In the genomic region with DNA sequence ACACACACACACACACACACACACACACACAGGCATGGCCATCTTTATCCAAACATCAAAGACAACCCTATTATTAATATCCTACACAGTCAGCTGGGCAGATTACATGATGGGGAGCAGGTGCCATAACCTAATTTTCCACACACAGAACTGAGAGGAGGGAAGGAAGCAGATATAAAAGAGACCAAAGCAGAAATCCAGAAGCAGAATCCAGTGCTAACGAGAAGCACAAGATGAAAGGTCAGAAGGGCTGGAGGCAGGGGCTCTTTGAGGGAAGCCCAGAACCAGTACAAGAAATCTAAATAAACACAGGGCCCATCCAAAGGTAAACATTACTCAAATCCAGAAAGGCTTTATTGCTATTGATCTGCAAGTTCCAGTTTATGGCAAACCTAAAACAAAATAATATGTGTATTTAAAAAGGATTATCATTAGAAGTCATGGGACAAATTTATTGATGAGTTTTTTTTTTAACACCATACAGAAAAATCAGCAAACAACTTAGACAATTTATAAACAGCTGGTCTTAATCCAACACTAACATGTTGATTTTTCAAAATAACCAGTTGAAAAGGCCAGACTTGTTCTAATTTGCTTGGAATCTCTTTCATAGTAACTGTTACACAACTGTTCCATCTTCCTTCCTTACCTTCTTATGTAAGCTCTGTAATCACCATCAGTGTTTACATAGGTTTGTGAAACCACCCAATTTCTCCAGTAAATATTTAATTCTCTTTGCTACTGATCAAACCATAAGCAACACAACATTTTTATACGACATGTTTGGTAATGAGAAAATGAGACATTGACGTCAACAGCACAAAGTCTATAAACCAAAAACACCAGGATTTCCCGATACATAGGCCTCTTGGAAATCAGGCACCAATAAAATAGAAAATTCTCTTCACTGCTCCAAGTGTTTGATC, we compare ENCODE assay signal across 23 cellular contexts. TPM values are rescaled to one million over a fixed set of nuclear protein-coding genes. Genes with fewer than 3 reads are reported as not detected.
DNase-seq lines count a peak whose midpoint lies in the region; ATAC-seq, FAIRE-seq and TF ChIP-seq lines count a peak whose summit lies in the region.
"Had no signal": no experiment of that assay in that cellular context is flagged by ENCODE, and none has a peak within 500 bp of the region (broad histone marks: within the 10 kb centered on the region; RNA-seq: fewer than 3 reads in every experiment).

No MANE protein-coding gene starts in this region.

- POLR2A ChIA-PET in HepG2 (lab: Yijun Ruan, JAX) = interaction anchor here (0.7 to 1.6 kb wide), 6 partner anchors 33 to 159 kb away, joined by 3 to 4 read pairs (median 3); no protein-coding TSS in a partner anchor
- POLR2A ChIA-PET in MCF 10A (lab: Yijun Ruan, JAX) = interaction anchor here (0.8 to 1.8 kb wide), 5 partner anchors 9 to 106 kb away, joined by 3 to 6 read pairs (median 4); no protein-coding TSS in a partner anchor

- FAIRE-seq in HepG2 (lab: Jason Lieb, UNC) = peak; percentile 68
- FAIRE-seq: A204.1, endometrium, GM18507, kidney had no signal

- no peak overlapping the region; the same call in 1 of the 2 replicates for H3K9ac ChIP-seq in HepG2 (ENCODE audit: insufficient read depth, low read depth, low read length)

- peaks cover 3% of the 10 kb centered on the region for H3K4me1 Mint-ChIP-seq in MCF 10A (ENCODE audit: insufficient read depth, unreplicated experiment)

- no peaks in the 10 kb centered on the region for H3K9me3 ChIP-seq in HepG2 (ENCODE audit: low read length)
- no peaks in the 10 kb centered on the region for H3K9me3 ChIP-seq in heart left ventricle
- H3K9me3 ChIP-seq in left ventricle myocardium inferior (replicated peaks) = no peaks in the 10 kb centered on the region
- H3K9me3 ChIP-seq: breast epithelium had no signal

- DNase-seq in NCI-H510A treated with DMSO at 0.1 percent for 48 hours (lab: John Stamatoyannopoulos, UW) (peak; percentile 14), NCI-H510A (lab: John Stamatoyannopoulos, UW) (no peak), HepG2 (ENCODE audit: low spot score) (peak; percentile 86), heart left ventricle (no peak), left ventricle myocardium inferior (no peak), MCF 10A (ENCODE audit: unreplicated experiment) (no peak)
- DNase-seq: activated CD8-positive, alpha-beta memory T cell treated with anti-CD3 and anti-CD28 coated beads for 24 hours; activated gamma-delta T cell treated with Interleukin-2 at 50 U/mL for 16 hours; CD4-positive, alpha-beta T cell; kidney; naive thymus-derived CD8-positive, alpha-beta T cell; NCI-H187; NCI-H774; right cardiac atrium; stimulated activated CD4-positive, alpha-beta T cell treated with anti-CD3 and anti-CD28 coated beads, Interleukin-4, amount 100 ng/mL, for 24 hours; stimulated activated naive CD4-positive, alpha-beta T cell had no signal

- no peak overlapping the region for H3K27ac Mint-ChIP-seq in MCF 10A (ENCODE audit: low read depth, unreplicated experiment)
- H3K27ac Mint-ChIP-seq: CD4-positive, alpha-beta T cell had no signal

- 8% methylated on average over 4 of the region's 4 CpGs for WGBS in HepG2 (ENCODE audit: low lambda C conversion rate)
- 59% methylated on average over 4 of the region's 4 CpGs for whole genome bisulfite sequencing in urinary bladder
- 75 to 89% (median 76%) methylated on average over 4 of the region's 4 CpGs for WGBS in heart left ventricle, 4 donors

- TF ChIP-seq POLR2A in HepG2 (IDR thresholded peaks at IDR 0.05; ENCODE audit: insufficient read depth in 1 of 2, low read depth in 2 of 2, low read length in 2 of 2) = no peak
- TF ChIP-seq POLR2A in heart left ventricle (IDR thresholded peaks at IDR 0.05) = no peak

- H3K4me3 ChIP-seq in HepG2 (replicated peaks in 1 of 3; ENCODE audit: insufficient read depth in 1 of 3, low read depth in 2 of 3, low read length in 3 of 3) (peak overlapping the region in 2 of 3 experiments; percentile 4 to 24; a peak in 1 of 6 replicates), urinary bladder (ENCODE audit: low read depth, low read length) (no peak overlapping the region), heart left ventricle (no peak overlapping the region), left ventricle myocardium inferior (no peak overlapping the region)
- H3K4me3 ChIP-seq: breast epithelium had no signal

- no peak overlapping the region for H3K4me3 Mint-ChIP-seq in MCF 10A (ENCODE audit: unreplicated experiment)
- H3K4me3 Mint-ChIP-seq: CD4-positive, alpha-beta T cell; IgD-negative memory B cell; naive thymus-derived CD8-positive, alpha-beta T cell had no signal

- no peaks in the 10 kb centered on the region for H4K20me1 ChIP-seq in HepG2 (ENCODE audit: insufficient read depth, low read length)

- H3K4me1 ChIP-seq in HepG2 (ENCODE audit: insufficient read depth, low read length) (peaks cover 100% of the 10 kb centered on the region), urinary bladder (ENCODE audit: insufficient read depth) (no peaks in the 10 kb centered on the region), heart left ventricle (peaks cover 0 to 7% (median 2%) of the 10 kb centered on the region in 12 donors), left ventricle myocardium inferior (peaks cover 5% of the 10 kb centered on the region)
- H3K4me1 ChIP-seq: breast epithelium had no signal

- H3K27me3 ChIP-seq in HepG2 (ENCODE audit: control insufficient read depth in 1 of 2, insufficient read depth in 2 of 2, low read length in 2 of 2) = no peaks in the 10 kb centered on the region
- H3K27me3 ChIP-seq in heart left ventricle = no peaks in the 10 kb centered on the region
- H3K27me3 ChIP-seq in left ventricle myocardium inferior (ENCODE audit: low read depth) = no peaks in the 10 kb centered on the region
- H3K27me3 ChIP-seq: breast epithelium had no signal

- H3K36me3 Mint-ChIP-seq in MCF 10A (ENCODE audit: insufficient read depth, unreplicated experiment) = peaks cover 35% of the 10 kb centered on the region

- H3K27me3 Mint-ChIP-seq in MCF 10A (ENCODE audit: insufficient read depth, unreplicated experiment) = no peaks in the 10 kb centered on the region
- H3K27me3 Mint-ChIP-seq: CD4-positive, alpha-beta T cell; IgD-negative memory B cell; naive thymus-derived CD8-positive, alpha-beta T cell had no signal

- CTCF ChIA-PET in HepG2 (lab: Yijun Ruan, JAX; ENCODE audit: low intra/inter-chr PET ratio, low total read pairs) = no interaction called here
- CTCF ChIA-PET in MCF 10A (lab: Yijun Ruan, JAX) = interaction anchor here (0.6 to 5.8 kb wide), 10 partner anchors 10 to 315 kb away, joined by 3 to 49 read pairs (median 4); no protein-coding TSS in a partner anchor

- intact Hi-C loops in HepG2 (cut with micrococcal nuclease; ENCODE audit: unreplicated experiment) = no loop called here
- intact Hi-C loops in heart left ventricle (cut with DNase I) = loop anchor here in 4 of 10 donors (10.0 kb wide), 1 partner anchor 128 kb away; no protein-coding TSS in a partner anchor
- intact Hi-C loops in left ventricle myocardium inferior (cut with micrococcal nuclease) = no loop called here
- intact Hi-C loops in MCF 10A (cut with micrococcal nuclease) = no loop called here

- no peak for TF ChIP-seq RAD21 in HepG2 (CRISPR knock-in tag; IDR thresholded peaks at IDR 0.05)

- BruUV-seq in HepG2 (replicated peaks; lab: Mats Ljungman, UMichigan) (no TSS peak), MCF 10A (replicated peaks; lab: Mats Ljungman, UMichigan) (no TSS peak)

- TF ChIP-seq EP300 in HepG2 (IDR thresholded peaks at IDR 0.05; ENCODE audit: low read depth in 2 of 2, low read length in 2 of 2) = peak; percentile 14 to 95; a peak in 2 of 4 replicates
- TF ChIP-seq EP300 in HepG2 (CRISPR knock-in tag; IDR thresholded peaks at IDR 0.05; ENCODE audit: borderline replicate concordance) = peak; percentile 51; the same call in 1 of the 2 replicates

- H3K79me2 ChIP-seq in HepG2 (ENCODE audit: insufficient read depth, low read length) = peaks cover 50% of the 10 kb centered on the region

- peaks cover 12 to 29% of the 10 kb centered on the region in 2 experiments for H3K36me3 ChIP-seq in HepG2 (replicated peaks in 1 of 2; ENCODE audit: control insufficient read depth in 1 of 2, insufficient read depth in 2 of 2, low read length in 2 of 2)
- H3K36me3 ChIP-seq in urinary bladder (ENCODE audit: insufficient read depth) = peaks cover 2% of the 10 kb centered on the region
- H3K36me3 ChIP-seq in heart left ventricle = peaks cover 0 to 39% (median 28%) of the 10 kb centered on the region in 9 donors
- peaks cover 33% of the 10 kb centered on the region for H3K36me3 ChIP-seq in left ventricle myocardium inferior
- H3K36me3 ChIP-seq: breast epithelium had no signal

- H2AFZ ChIP-seq in HepG2 (ENCODE audit: low read length) = no peak overlapping the region

- TF ChIP-seq CTCF in HepG2 (CRISPR knock-in tag; IDR thresholded peaks at IDR 0.05) = no peak
- no peak for TF ChIP-seq CTCF in heart left ventricle (IDR thresholded peaks at IDR 0.05)
- no peak for TF ChIP-seq CTCF in left ventricle myocardium inferior (IDR thresholded peaks at IDR 0.05; ENCODE audit: borderline replicate concordance)
- TF ChIP-seq CTCF in MCF 10A (IDR thresholded peaks at IDR 0.05; ENCODE audit: unreplicated experiment) = no peak

- H3K9me3 Mint-ChIP-seq in MCF 10A (ENCODE audit: unreplicated experiment) = no peaks in the 10 kb centered on the region
- H3K9me3 Mint-ChIP-seq: IgD-negative memory B cell; naive thymus-derived CD8-positive, alpha-beta T cell had no signal

- in situ Hi-C loops in HepG2 (cut with HindIII; ENCODE audit: extremely low pct_ligation_motif_present, low pct_unique_long_range_greater_than_20kb) = no loop called here

- ATAC-seq in HepG2 (peak; percentile 66), heart left ventricle (no peak)
- ATAC-seq: naive thymus-derived CD8-positive, alpha-beta T cell; right cardiac atrium had no signal

- H3K27ac ChIP-seq in angular gyrus (ENCODE audit: low read depth, low read length) = peak overlapping the region; percentile 80
- peak overlapping the region; percentile 64 for H3K27ac ChIP-seq in HepG2 (ENCODE audit: extremely low read length, insufficient read depth, low read length)
- peak overlapping the region; percentile 11 for H3K27ac ChIP-seq in urinary bladder (ENCODE audit: low read depth)
- peak overlapping the region in 1 of 12 donors; percentile 30 for H3K27ac ChIP-seq in heart left ventricle
- no peak overlapping the region for H3K27ac ChIP-seq in left ventricle myocardium inferior (replicated peaks)
- H3K27ac ChIP-seq: breast epithelium had no signal

- H3K4me2 ChIP-seq in HepG2 (ENCODE audit: low read depth, low read length) = peak overlapping the region; percentile 65

RNA-seq across cellular contexts. Expression of gene SLC23A2, which starts 34.2 kb away (rescaled TPM):
- total RNA-seq in HepG2 (2016; rRNA removed; fragmentation: Illumina TruSeq; extraction: Trizol) (26.2 and 42.2 TPM in 2 replicates), urinary bladder (22.7 TPM), heart left ventricle (10 to 100 TPM in 2 of 9 donors, 1 to 10 TPM in 7; 5.0 to 18.7 (median 8.4) TPM), left ventricle myocardium inferior (6.3 TPM), MCF 10A (2022) (24.0 and 26.5 TPM in 2 replicates)
- total RNA-seq in HepG2 (2016; cell fraction: cytosol; rRNA removed; fragmentation: Illumina TruSeq; extraction: Trizol; ENCODE audit: low read depth) = 4.3 and 5.6 TPM in 2 replicates
- 21.6 and 43.4 TPM in 2 replicates for total RNA-seq in HepG2 (2016; cell fraction: insoluble cytoplasmic fraction; rRNA removed; fragmentation: Illumina TruSeq; extraction: Trizol)
- 13.7 and 14.0 TPM in 2 replicates for total RNA-seq in HepG2 (2016; cell fraction: membrane; rRNA removed; fragmentation: Illumina TruSeq; extraction: Trizol)
- 55.7 and 64.6 TPM in 2 replicates for total RNA-seq in HepG2 (2016; cell fraction: nucleus; rRNA removed; fragmentation: Illumina TruSeq; extraction: Trizol)
- polyA plus RNA-seq in HepG2 (2011; rRNA removed) (51.2 and 62.5 TPM in 2 replicates), urinary bladder (17.5 TPM), heart left ventricle (1 to 10 TPM; 3.0 to 3.3 TPM)
- 45.9 and 54.4 TPM in 2 replicates for polyA plus RNA-seq in HepG2 (2011; cell fraction: cytosol; rRNA removed)
- 89.0 and 99.9 TPM in 2 replicates for polyA plus RNA-seq in HepG2 (2011; cell fraction: nucleus; rRNA removed)
- 49.8 and 58.0 TPM in 2 replicates for polyA plus RNA-seq in HepG2 (2012)
- 1.7 TPM in 2 replicates for polyA plus RNA-seq in HepG2 (2016; cell fraction: cytosol; fragmentation: Illumina TruSeq; extraction: Trizol; ENCODE audit: low read depth)
- 15.4 and 17.3 TPM in 2 replicates for polyA plus RNA-seq in HepG2 (2016; cell fraction: insoluble cytoplasmic fraction; fragmentation: Illumina TruSeq; extraction: Trizol; ENCODE audit: low read depth)
- polyA plus RNA-seq in HepG2 (2016; cell fraction: membrane; fragmentation: Illumina TruSeq; extraction: Trizol; ENCODE audit: low read depth) = 4.1 and 4.6 TPM in 2 replicates
- 65.1 and 71.7 TPM in 2 replicates for polyA plus RNA-seq in HepG2 (2016; cell fraction: nucleus; fragmentation: Illumina TruSeq; extraction: Trizol; ENCODE audit: insufficient read depth, low read depth)
- polyA minus RNA-seq in HepG2 (2011; rRNA and poly(A)+ RNA removed; ENCODE audit: low replicate concordance) = 17.1 and 162 TPM in 2 replicates
- 41.3 and 62.3 TPM in 2 replicates for polyA minus RNA-seq in HepG2 (2011; cell fraction: cytosol; rRNA and poly(A)+ RNA removed)
- 80.1 and 108 TPM in 2 replicates for polyA minus RNA-seq in HepG2 (2011; cell fraction: nucleus; rRNA and poly(A)+ RNA removed)

Comparison
In these comparisons a context has a peak if more than half of its experiments do, and no peak if none do; other contexts are left out.
1. DNase-seq: peak in NCI-H510A treated with DMSO at 0.1 percent for 48 hours (single experiment) and HepG2 (single experiment); none in NCI-H510A (single experiment), heart left ventricle (0 of 5), left ventricle myocardium inferior (single experiment) and MCF 10A (single experiment).
2. H3K4me3 ChIP-seq: peak in HepG2 (2 of 3); none in urinary bladder (single experiment), heart left ventricle (0 of 12) and left ventricle myocardium inferior (single experiment).